25 cellular contexts compared by ENCODE assay signal in genomic region chr18:72410399-72410798, GRCh38.
"Had no signal": no experiment of that assay in that cellular context is flagged by ENCODE, and none has a peak within 500 bp of the region (broad histone marks: within the 10 kb centered on the region; RNA-seq: fewer than 3 reads in every experiment).

No MANE protein-coding gene starts in this region.

- H3K27ac ChIP-seq: brain microvascular endothelial cell, gastrocnemius medialis, pancreas, psoas muscle, thyroid gland, upper lobe of right lung, WERI-Rb-1 had no signal

- ATAC-seq: activated CD8-positive, alpha-beta memory T cell treated with anti-CD3 and anti-CD28 coated beads, Interleukin-2, amount 10 ng/mL, durations not matched to agents 7 days and 5 days; activated CD8-positive, alpha-beta T cell treated with anti-CD3 and anti-CD28 coated beads for 36 hours; activated naive CD8-positive, alpha-beta T cell treated with anti-CD3 and anti-CD28 coated beads, Interleukin-2, amount 50 U/mL, for 24 hours; esophagus mucosa; gastrocnemius medialis; left colon; pancreas; psoas muscle; right cardiac atrium; upper lobe of right lung had no signal

- DNase-seq: activated CD4-positive, alpha-beta T cell treated with anti-CD3 and anti-CD28 coated beads, Interleukin-2, amount 10 ng/mL, durations not matched to agents 7 days and 5 days; activated CD4-positive, CD25-positive, alpha-beta regulatory T cell treated with anti-CD3 and anti-CD28 coated beads, Interleukin-2, amount 50 U/mL, for 72 hours; activated CD8-positive, alpha-beta memory T cell treated with anti-CD3 and anti-CD28 coated beads, Interleukin-2, amount 10 ng/mL, durations not matched to agents 7 days and 5 days; activated CD8-positive, alpha-beta T cell treated with anti-CD3 and anti-CD28 coated beads for 36 hours; activated effector memory CD4-positive, alpha-beta T cell treated with anti-CD3 and anti-CD28 coated beads, Interleukin-2, amount 50 U/mL, for 16 hours; activated naive CD4-positive, alpha-beta T cell treated with anti-CD3 and anti-CD28 coated beads, Interleukin-2, amount 10 ng/mL, durations not matched to agents 7 days and 5 days; activated naive CD8-positive, alpha-beta T cell treated with anti-CD3 and anti-CD28 coated beads, Interleukin-2, amount 50 U/mL, for 24 hours; activated T-cell treated with anti-CD3 and anti-CD28 coated beads for 4 hours; brain microvascular endothelial cell; caudate nucleus; effector memory CD4-positive, alpha-beta T cell; gastrocnemius medialis; head of caudate nucleus; left colon; mesenchymal stem cell; pancreas; psoas muscle; right cardiac atrium; stimulated activated CD4-positive, alpha-beta T cell treated with anti-CD3 and anti-CD28 coated beads, Interleukin-12 subunit alpha, Interleukin-12 subunit beta, amount 100 ng/mL, for 4 hours; stimulated activated CD4-positive, alpha-beta T cell treated with anti-CD3 and anti-CD28 coated beads, Interleukin-4, amount 100 ng/mL, for 4 hours; substantia nigra; thyroid gland; upper lobe of right lung; WERI-Rb-1 had no signal

- H3K27me3 ChIP-seq: brain microvascular endothelial cell, gastrocnemius medialis, pancreas, thyroid gland, upper lobe of right lung had no signal

- H3K4me1 ChIP-seq: gastrocnemius medialis, pancreas, psoas muscle, thyroid gland, upper lobe of right lung had no signal

- H3K9me3 ChIP-seq: gastrocnemius medialis, pancreas, psoas muscle, thyroid gland, upper lobe of right lung had no signal

- H3K4me3 ChIP-seq: gastrocnemius medialis, pancreas, psoas muscle, thyroid gland, upper lobe of right lung had no signal

- H3K36me3 ChIP-seq: brain microvascular endothelial cell, gastrocnemius medialis, pancreas, thyroid gland, upper lobe of right lung, WERI-Rb-1 had no signal
